ENCODE assay signal across 8 cellular contexts in the genomic region with DNA sequence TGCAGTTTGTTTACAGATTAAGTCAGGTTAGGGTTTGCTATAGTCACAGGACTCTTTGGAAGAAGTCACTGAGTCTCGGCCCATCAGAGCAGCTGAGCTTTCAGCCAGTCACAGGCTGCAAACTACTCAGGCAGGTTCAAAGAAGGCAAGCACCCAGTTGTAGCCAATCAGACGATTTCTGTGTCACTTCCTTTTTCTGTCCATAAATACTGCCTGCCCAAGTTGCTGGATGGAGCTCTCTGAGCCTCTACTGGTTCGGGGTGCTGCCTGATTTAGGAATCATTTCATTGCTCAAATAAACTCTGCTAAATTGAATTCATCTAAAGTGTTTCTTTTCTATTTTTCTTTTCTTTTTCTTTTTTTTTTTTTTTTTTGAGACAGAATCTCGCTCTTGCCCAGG. TPM values are rescaled to one million over a fixed set of nuclear protein-coding genes. Genes with fewer than 3 reads are reported as not detected.
A peak's percentile ranks its signal among the peaks of the same experiment; 100 is the strongest.
DNase-seq lines count a peak whose midpoint lies in the region; ATAC-seq and TF ChIP-seq lines count a peak whose summit lies in the region.

No MANE protein-coding gene starts in this region.

- no peak for TF ChIP-seq EP300 in Ishikawa (IDR thresholded peaks at IDR 0.05; ENCODE audit: borderline replicate concordance)

- TF ChIP-seq RAD21 in Ishikawa (IDR thresholded peaks at IDR 0.05; ENCODE audit: low read depth), result no peak

- ATAC-seq in HG03097 (IDR thresholded peaks at IDR 0.05; ENCODE audit: low FRiP score, unreplicated experiment), result no peak

- DNase-seq in GM10266 (ENCODE audit: extremely low spot score) (peak; percentile 66), mesenteric fat pad (ENCODE audit: low spot score) (peak; percentile 9), NCI-H1930 (lab: John Stamatoyannopoulos, UW) (no peak), NCI-H1105 (lab: John Stamatoyannopoulos, UW) (no peak), inferior parietal cortex (ENCODE audit: extremely low spot score) (no peak)
- peak; percentile 25 for DNase-seq in activated CD4-positive, CD25-positive, alpha-beta regulatory T cell treated with anti-CD3 and anti-CD28 coated beads, Interleukin-2, amount 50 U/mL, for 72 hours

- TF ChIP-seq CTCF in GM10266 (IDR thresholded peaks at IDR 0.05; ENCODE audit: control insufficient read depth, insufficient read depth, low read depth, missing control alignments), result no peak

TF ChIP-seq in Ishikawa, 13 proteins besides CTCF, POLR2A, EP300 and RAD21:
- TF ChIP-seq, protein P1, sequence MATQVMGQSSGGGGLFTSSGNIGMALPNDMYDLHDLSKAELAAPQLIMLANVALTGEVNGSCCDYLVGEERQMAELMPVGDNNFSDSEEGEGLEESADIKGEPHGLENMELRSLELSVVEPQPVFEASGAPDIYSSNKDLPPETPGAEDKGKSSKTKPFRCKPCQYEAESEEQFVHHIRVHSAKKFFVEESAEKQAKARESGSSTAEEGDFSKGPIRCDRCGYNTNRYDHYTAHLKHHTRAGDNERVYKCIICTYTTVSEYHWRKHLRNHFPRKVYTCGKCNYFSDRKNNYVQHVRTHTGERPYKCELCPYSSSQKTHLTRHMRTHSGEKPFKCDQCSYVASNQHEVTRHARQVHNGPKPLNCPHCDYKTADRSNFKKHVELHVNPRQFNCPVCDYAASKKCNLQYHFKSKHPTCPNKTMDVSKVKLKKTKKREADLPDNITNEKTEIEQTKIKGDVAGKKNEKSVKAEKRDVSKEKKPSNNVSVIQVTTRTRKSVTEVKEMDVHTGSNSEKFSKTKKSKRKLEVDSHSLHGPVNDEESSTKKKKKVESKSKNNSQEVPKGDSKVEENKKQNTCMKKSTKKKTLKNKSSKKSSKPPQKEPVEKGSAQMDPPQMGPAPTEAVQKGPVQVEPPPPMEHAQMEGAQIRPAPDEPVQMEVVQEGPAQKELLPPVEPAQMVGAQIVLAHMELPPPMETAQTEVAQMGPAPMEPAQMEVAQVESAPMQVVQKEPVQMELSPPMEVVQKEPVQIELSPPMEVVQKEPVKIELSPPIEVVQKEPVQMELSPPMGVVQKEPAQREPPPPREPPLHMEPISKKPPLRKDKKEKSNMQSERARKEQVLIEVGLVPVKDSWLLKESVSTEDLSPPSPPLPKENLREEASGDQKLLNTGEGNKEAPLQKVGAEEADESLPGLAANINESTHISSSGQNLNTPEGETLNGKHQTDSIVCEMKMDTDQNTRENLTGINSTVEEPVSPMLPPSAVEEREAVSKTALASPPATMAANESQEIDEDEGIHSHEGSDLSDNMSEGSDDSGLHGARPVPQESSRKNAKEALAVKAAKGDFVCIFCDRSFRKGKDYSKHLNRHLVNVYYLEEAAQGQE (IDR thresholded peaks at IDR 0.05; ENCODE audit: low read depth), result no peak
- TF ChIP-seq FOXM1 (IDR thresholded peaks at IDR 0.05; ENCODE audit: borderline replicate concordance, low read depth), result peak; percentile 42; the same call in 1 of the 2 replicates

RNA-seq across cellular contexts. Expression of a gene that starts 7.3 kb away (rescaled TPM):
- 63.9 TPM for total RNA-seq in mesenteric fat pad

RNA-seq across cellular contexts. Expression of a gene that starts 29.5 kb away (rescaled TPM):
- 49.5 TPM for total RNA-seq in mesenteric fat pad

RNA-seq across cellular contexts. Expression of a gene that starts 58.0 kb away (rescaled TPM):
- total RNA-seq in mesenteric fat pad, result 272 TPM

Comparison
In these comparisons a context has a peak if more than half of its experiments do, and no peak if none do; other contexts are left out.
1. DNase-seq: peak in GM10266 (single experiment), activated CD4-positive, CD25-positive, alpha-beta regulatory T cell treated with anti-CD3 and anti-CD28 coated beads, Interleukin-2, amount 50 U/mL, for 72 hours (single experiment) and mesenteric fat pad (single experiment); none in NCI-H1930 (0 of 2), NCI-H1105 (single experiment) and inferior parietal cortex (single experiment).